In the genomic region with DNA sequence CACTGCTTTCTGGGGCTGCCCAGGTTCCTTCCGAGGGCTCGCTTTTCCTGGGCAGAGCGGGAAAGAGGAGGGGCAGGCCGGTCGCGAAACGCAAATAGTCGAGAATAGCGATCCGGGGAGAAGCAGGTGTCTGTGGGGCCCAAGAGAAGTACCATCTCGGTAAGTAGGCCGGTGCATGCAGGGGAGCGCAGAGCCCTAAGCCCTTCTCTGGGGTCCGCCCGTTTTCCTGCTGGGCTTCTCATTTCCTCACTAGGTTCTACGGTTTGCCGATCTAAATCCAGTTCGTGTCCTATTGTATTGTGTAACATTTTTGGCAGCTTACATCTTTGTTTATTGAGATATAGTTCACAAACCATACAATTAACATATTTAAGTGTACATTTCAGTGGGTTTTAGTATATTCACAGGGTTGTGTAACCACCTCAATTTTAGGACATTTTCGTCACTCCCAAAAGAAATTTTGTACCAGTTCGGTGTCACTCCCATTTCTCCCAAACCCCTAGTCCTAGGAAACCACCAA, we compare ENCODE assay signal across 8 cellular contexts. TPM values are rescaled to one million over a fixed set of nuclear protein-coding genes. Genes with fewer than 3 reads are reported as not detected.
DNase-seq lines count a peak whose midpoint lies in the region; ATAC-seq lines count a peak whose summit lies in the region.

No MANE protein-coding gene starts in this region.

- peak overlapping the region; percentile 98 to 100 (median 100) for H3K27ac Mint-ChIP-seq in naive thymus-derived CD4-positive, alpha-beta T cell

- DNase-seq in D341Med (ENCODE audit: low spot score) (peak; percentile 57), T1000 (lab: John Stamatoyannopoulos, UW) (peak; percentile 44), SIG-M5 (lab: John Stamatoyannopoulos, UW) (no peak)
- no peak for DNase-seq in naive thymus-derived CD4-positive, alpha-beta T cell

- CTCF ChIA-PET in naive thymus-derived CD4-positive, alpha-beta T cell (lab: Charles Lee): interaction anchor here (0.6 to 5.4 kb wide), 6 partner anchors 8 to 145 kb away, joined by 3 to 47 read pairs (median 8); a partner anchor contains a TSS

- WGBS in esophagus, 2 donors: 2 to 3% methylated on average over 20 of the region's 20 CpGs

- peaks cover 52 to 84% (median 73%) of the 10 kb centered on the region in 7 donors for H3K4me1 Mint-ChIP-seq in naive thymus-derived CD4-positive, alpha-beta T cell

- H3K9me3 ChIP-seq in esophagus (ENCODE audit: control insufficient read depth in 2 of 2, insufficient read depth in 1 of 2, low read depth in 1 of 2, low read length in 1 of 2): no peaks in the 10 kb centered on the region
- H3K9me3 ChIP-seq in naive thymus-derived CD4-positive, alpha-beta T cell (ENCODE audit: control insufficient read depth in 2 of 3, low read length in 3 of 3): no peaks in the 10 kb centered on the region

- POLR2A ChIA-PET in naive thymus-derived CD4-positive, alpha-beta T cell (lab: Charles Lee): interaction anchor here (0.5 to 39.4 kb wide), 9 partner anchors 1 to 153 kb away, joined by 3 to 3822 read pairs (median 3); a partner anchor contains a TSS

- peaks cover 0 to 2% (median 0%) of the 10 kb centered on the region in 5 donors for H3K27me3 Mint-ChIP-seq in naive thymus-derived CD4-positive, alpha-beta T cell

- peak overlapping the region; percentile 98 to 99 for H3K27ac ChIP-seq in esophagus (ENCODE audit: low read depth in 2 of 2, low read length in 1 of 2)
- peak overlapping the region; percentile 99 for H3K27ac ChIP-seq in naive thymus-derived CD4-positive, alpha-beta T cell (ENCODE audit: low read depth, low read length)

- H3K4me1 ChIP-seq in esophagus (ENCODE audit: control insufficient read depth in 2 of 2, insufficient read depth in 2 of 2, low read length in 1 of 2): no peaks in the 10 kb centered on the region
- H3K4me1 ChIP-seq in naive thymus-derived CD4-positive, alpha-beta T cell (ENCODE audit: control insufficient read depth in 2 of 2, insufficient read depth in 2 of 2, low read length in 2 of 2): peaks cover 49 to 56% of the 10 kb centered on the region in 2 donors

- H3K27me3 ChIP-seq in esophagus (ENCODE audit: control insufficient read depth in 1 of 2, insufficient read depth in 2 of 2, low read length in 2 of 2): no peaks in the 10 kb centered on the region
- H3K27me3 ChIP-seq in naive thymus-derived CD4-positive, alpha-beta T cell (ENCODE audit: control insufficient read depth in 2 of 2, insufficient read depth in 2 of 2, low read length in 2 of 2): no peaks in the 10 kb centered on the region

- ATAC-seq in HG02759 (IDR thresholded peaks at IDR 0.05; ENCODE audit: unreplicated experiment): peak; percentile 2
- ATAC-seq in naive thymus-derived CD4-positive, alpha-beta T cell: peak; percentile 2
- no peak for ATAC-seq in GM21786 (IDR thresholded peaks at IDR 0.05; ENCODE audit: unreplicated experiment)
- ATAC-seq in GM21390 (IDR thresholded peaks at IDR 0.05; ENCODE audit: unreplicated experiment): no peak

- H3K4me3 ChIP-seq in esophagus (ENCODE audit: low read depth in 1 of 2, low read length in 2 of 2): peak overlapping the region; percentile 73 to 78
- H3K4me3 ChIP-seq in naive thymus-derived CD4-positive, alpha-beta T cell (ENCODE audit: low read length): peak overlapping the region; percentile 94

- peak overlapping the region; percentile 87 to 100 (median 99) for H3K4me3 Mint-ChIP-seq in naive thymus-derived CD4-positive, alpha-beta T cell

- no peaks in the 10 kb centered on the region for H3K36me3 ChIP-seq in esophagus (ENCODE audit: control insufficient read depth in 2 of 2, insufficient read depth in 2 of 2, low read length in 1 of 2)
- H3K36me3 ChIP-seq in naive thymus-derived CD4-positive, alpha-beta T cell (ENCODE audit: control insufficient read depth in 2 of 3, insufficient read depth in 3 of 3, low read length in 3 of 3): no peaks in the 10 kb centered on the region

- H3K36me3 Mint-ChIP-seq in naive thymus-derived CD4-positive, alpha-beta T cell: peaks cover 0 to 28% (median 0%) of the 10 kb centered on the region in 5 donors

- intact Hi-C loops in naive thymus-derived CD4-positive, alpha-beta T cell (cut with micrococcal nuclease): loop anchor here (1.0 to 10.0 kb wide), 8 partner anchors 9 to 905 kb away; a partner anchor contains a TSS

- peaks cover 0 to 1% (median 0%) of the 10 kb centered on the region in 11 donors for H3K9me3 Mint-ChIP-seq in naive thymus-derived CD4-positive, alpha-beta T cell

RNA-seq across cellular contexts. Expression of a gene that starts 6.9 kb away (rescaled TPM):
- polyA plus RNA-seq in esophagus: 10 to 100 TPM in 1 of 2 donors, 1 to 10 TPM in 1; 9.4 to 11.1 TPM
- total RNA-seq in naive thymus-derived CD4-positive, alpha-beta T cell: 10 to 100 TPM; 12.4 to 65.0 (median 28.0) TPM
- polyA plus RNA-seq in naive thymus-derived CD4-positive, alpha-beta T cell: 10 to 100 TPM; 17.4 to 17.8 TPM

RNA-seq across cellular contexts. Expression of a gene that starts 18.1 kb away (rescaled TPM):
- polyA plus RNA-seq in esophagus: 1,000 to 10,000 TPM in 1 of 2 donors, 100 to 1,000 TPM in 1; 499 to 1,202 TPM
- total RNA-seq in naive thymus-derived CD4-positive, alpha-beta T cell: 1,000 to 10,000 TPM; 4,325 to 8,698 (median 6,221) TPM
- over 10,000 TPM; 23,113 to 34,374 TPM for polyA plus RNA-seq in naive thymus-derived CD4-positive, alpha-beta T cell

RNA-seq across cellular contexts. Expression of a gene that starts 18.3 kb away (rescaled TPM):
- under 1 TPM; 0.33 to 0.84 TPM for polyA plus RNA-seq in esophagus
- 10 to 100 TPM; 37.4 to 83.8 (median 71.3) TPM for total RNA-seq in naive thymus-derived CD4-positive, alpha-beta T cell
- 10 to 100 TPM; 11.4 to 17.3 TPM for polyA plus RNA-seq in naive thymus-derived CD4-positive, alpha-beta T cell

Comparison
In these comparisons a context has a peak if more than half of its experiments do, and no peak if none do; other contexts are left out.
1. DNase-seq: peak in D341Med (single experiment) and T1000 (single experiment); none in naive thymus-derived CD4-positive, alpha-beta T cell (0 of 9) and SIG-M5 (single experiment).
2. ATAC-seq: peak in HG02759 (single experiment) and naive thymus-derived CD4-positive, alpha-beta T cell (single experiment); none in GM21786 (single experiment) and GM21390 (single experiment).
3. RNA of a gene that starts 18.1 kb away (polyA plus RNA-seq): 23,113 to 34,374 TPM in naive thymus-derived CD4-positive, alpha-beta T cell; 499 to 1,202 TPM in esophagus; every median in the first group is over 10 times any median in the second.
4. RNA of a gene that starts 18.3 kb away (polyA plus RNA-seq): 11.4 to 17.3 TPM in naive thymus-derived CD4-positive, alpha-beta T cell; 0.33 to 0.84 TPM in esophagus; every median in the first group is over 4 times any median in the second.